In genomic region chr6:148747145-148747492, GRCh38 we compare ENCODE assay signal across 8 cellular contexts. TPM values are rescaled to one million over a fixed set of nuclear protein-coding genes. Genes with fewer than 3 reads are reported as not detected.
DNase-seq lines count a peak whose midpoint lies in the region; ATAC-seq and TF ChIP-seq lines count a peak whose summit lies in the region.

No MANE protein-coding gene starts in this region.

- peak overlapping the region; percentile 89 for H3K9ac ChIP-seq in NT2/D1 (ENCODE audit: insufficient read length, low read depth)

- H3K9me3 ChIP-seq in NT2/D1 (ENCODE audit: insufficient read depth, low read length) = no peaks in the 10 kb centered on the region

- peak; percentile 24 for ATAC-seq in GM19395 (IDR thresholded peaks at IDR 0.05; ENCODE audit: unreplicated experiment)
- peak; percentile 58 for ATAC-seq in stimulated activated memory B cell treated with anti-CD40 and anti-IgM and Interleukin-4, amounts not matched to agents 10 μg/mL and 1 μg/mL and 100 μg/mL, for 72 hours

- H3K27me3 Mint-ChIP-seq in stimulated activated memory B cell treated with anti-CD40 and anti-IgM and Interleukin-4, amounts not matched to agents 10 μg/mL and 1 μg/mL and 100 μg/mL, for 72 hours = no peaks in the 10 kb centered on the region

- H3K27ac Mint-ChIP-seq in stimulated activated memory B cell treated with anti-CD40 and anti-IgM and Interleukin-4, amounts not matched to agents 10 μg/mL and 1 μg/mL and 100 μg/mL, for 72 hours = peak overlapping the region; percentile 92

- H3K4me3 ChIP-seq in NT2/D1 (ENCODE audit: insufficient read length, low read depth) (peak overlapping the region; percentile 81), cardiac fibroblast (replicated peaks in 1 of 2; ENCODE audit: low read depth in 2 of 2, low read length in 2 of 2) (peak overlapping the region; percentile 69 to 92), kidney epithelial cell (ENCODE audit: low read depth, low read length) (peak overlapping the region; percentile 65)

- H3K27me3 ChIP-seq in NT2/D1 (ENCODE audit: insufficient read depth, insufficient read length) = peaks cover 4% of the 10 kb centered on the region
- H3K27me3 ChIP-seq in kidney epithelial cell (ENCODE audit: control insufficient read depth, insufficient read depth, low read length) = peaks cover 9% of the 10 kb centered on the region

- H3K4me1 Mint-ChIP-seq in stimulated activated memory B cell treated with anti-CD40 and anti-IgM and Interleukin-4, amounts not matched to agents 10 μg/mL and 1 μg/mL and 100 μg/mL, for 72 hours = peaks cover 50% of the 10 kb centered on the region

- TF ChIP-seq CTCF in cardiac fibroblast (IDR thresholded peaks at IDR 0.05; ENCODE audit: low read depth, low read length) (no peak), kidney epithelial cell (IDR thresholded peaks at IDR 0.05; ENCODE audit: insufficient read depth, low read length, poor library complexity, severe bottlenecking) (no peak)

- H3K9me3 Mint-ChIP-seq in stimulated activated memory B cell treated with anti-CD40 and anti-IgM and Interleukin-4, amounts not matched to agents 10 μg/mL and 1 μg/mL and 100 μg/mL, for 72 hours = no peaks in the 10 kb centered on the region

- H3K4me3 Mint-ChIP-seq in stimulated activated memory B cell treated with anti-CD40 and anti-IgM and Interleukin-4, amounts not matched to agents 10 μg/mL and 1 μg/mL and 100 μg/mL, for 72 hours = peak overlapping the region; percentile 100

- H3K4me1 ChIP-seq in NT2/D1 (ENCODE audit: insufficient read depth, insufficient read length) = no peaks in the 10 kb centered on the region

- H3K36me3 ChIP-seq in NT2/D1 (ENCODE audit: insufficient read depth, insufficient read length, low read length) = peaks cover 3% of the 10 kb centered on the region
- H3K36me3 ChIP-seq in kidney epithelial cell (ENCODE audit: control insufficient read depth, insufficient read depth, low read length) = no peaks in the 10 kb centered on the region

- peak; percentile 63 for DNase-seq in AG20443 (ENCODE audit: low spot score)
- no peak for DNase-seq in NT2/D1 (ENCODE audit: low read depth, low spot score)
- DNase-seq in cardiac fibroblast (ENCODE audit: low read depth in 2 of 2) = peak; percentile 46 to 71
- DNase-seq in kidney epithelial cell (ENCODE audit: low read depth) = no peak
- DNase-seq in DMS153 treated with DMSO at 0.1 percent for 48 hours (lab: John Stamatoyannopoulos, UW; ENCODE audit: unreplicated experiment) = no peak
- DNase-seq in SHP77 treated with DMSO at 0.1 percent for 48 hours (lab: John Stamatoyannopoulos, UW) = no peak

- H3K36me3 Mint-ChIP-seq in stimulated activated memory B cell treated with anti-CD40 and anti-IgM and Interleukin-4, amounts not matched to agents 10 μg/mL and 1 μg/mL and 100 μg/mL, for 72 hours = no peaks in the 10 kb centered on the region

RNA-seq across cellular contexts. Expression of gene UST, which starts 0.3 kb away (rescaled TPM):
- 3.5 and 5.2 TPM in 2 replicates for total RNA-seq in kidney epithelial cell

Comparison
In these comparisons a context has a peak if more than half of its experiments do, and no peak if none do; other contexts are left out.
1. DNase-seq: peak in AG20443 (single experiment) and cardiac fibroblast (2 of 2); none in NT2/D1 (single experiment), kidney epithelial cell (single experiment), DMS153 treated with DMSO at 0.1 percent for 48 hours (single experiment) and SHP77 treated with DMSO at 0.1 percent for 48 hours (single experiment).
2. Peak in every context shown above with its lines, with median percentiles within 50 percentile points of each other: H3K4me3 ChIP-seq.